Comparison of ENCODE assay signal across 8 cellular contexts in the genomic region with DNA sequence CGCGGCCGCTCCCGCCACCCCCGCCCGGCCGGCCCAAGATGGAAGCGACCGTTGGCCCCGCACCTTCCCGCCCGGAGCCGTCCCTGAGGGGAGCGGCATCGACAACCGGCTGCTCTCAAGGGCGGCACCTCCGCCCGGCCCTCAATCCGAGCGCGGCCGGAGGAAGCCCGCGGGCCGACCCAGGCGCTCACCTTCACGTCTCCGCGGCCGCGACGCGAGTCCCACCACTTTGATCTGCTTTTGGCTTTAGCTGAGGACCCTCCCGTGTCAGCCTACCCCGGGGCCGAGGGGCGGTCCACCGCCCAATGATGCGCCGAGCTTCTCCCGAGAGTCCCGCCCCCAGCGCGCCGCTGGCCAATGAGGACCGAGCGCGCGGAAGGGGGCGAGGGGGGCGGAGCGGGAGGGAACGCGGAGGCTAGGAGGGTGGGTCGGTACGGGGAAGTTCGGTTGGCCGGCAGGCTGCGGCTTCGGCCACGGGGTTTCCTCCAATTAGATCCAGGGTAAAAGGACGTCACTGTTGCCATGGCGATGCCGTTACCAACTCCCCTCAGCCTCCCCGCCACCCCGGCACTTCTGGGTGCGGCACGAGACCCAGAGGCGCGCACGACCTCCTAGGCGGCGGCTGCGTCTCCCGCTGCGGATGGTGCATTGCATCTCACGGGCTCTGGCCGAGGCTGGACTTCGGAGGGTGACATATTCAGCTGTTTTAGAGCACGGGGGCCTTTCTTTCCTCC. TPM values are rescaled to one million over a fixed set of nuclear protein-coding genes. Genes with fewer than 3 reads are reported as not detected.
A peak's percentile ranks its signal among the peaks of the same experiment; 100 is the strongest.
DNase-seq lines count a peak whose midpoint lies in the region; ATAC-seq and TF ChIP-seq lines count a peak whose summit lies in the region.

A gene (minus strand): TSS at position 248 of the 734 bp plus-strand sequence. CDS start 545 bp downstream, outside the sequence.

- ATAC-seq in GM18502 (IDR thresholded peaks at IDR 0.05; ENCODE audit: poor library complexity, unreplicated experiment) = peak; percentile 93
- ATAC-seq in HG02970 (IDR thresholded peaks at IDR 0.05; ENCODE audit: low FRiP score, unreplicated experiment) = peak; percentile 90
- ATAC-seq in right cardiac atrium = peak; percentile 99

- no peaks in the 10 kb centered on the region for H3K27me3 ChIP-seq in ascending aorta
- H3K27me3 ChIP-seq in right cardiac atrium (ENCODE audit: control insufficient read depth, insufficient read depth) = no peaks in the 10 kb centered on the region
- H3K27me3 ChIP-seq in uterus = no peaks in the 10 kb centered on the region

- H3K27ac ChIP-seq in ascending aorta (peak within 1 kb of the TSS; percentile 96 to 97), right cardiac atrium (ENCODE audit: low read length) (peak within 1 kb of the TSS; percentile 98), uterus (peak within 1 kb of the TSS; percentile 97)

- no peaks in the 10 kb centered on the region for H3K9me3 ChIP-seq in ascending aorta
- no peaks in the 10 kb centered on the region for H3K9me3 ChIP-seq in right cardiac atrium (ENCODE audit: control insufficient read depth, low read length)
- H3K9me3 ChIP-seq in uterus = no peaks in the 10 kb centered on the region

- peaks cover 36% of the 10 kb centered on the region for H3K4me1 Mint-ChIP-seq in T-helper 2 cell treated with Interferon-gamma antibody and Interleukin-4, amounts not matched to agents 5 μg/mL and 100 μg/mL, for 36 hours (ENCODE audit: low read depth)

- peaks cover 0 to 8% of the 10 kb centered on the region in 2 donors for H3K36me3 ChIP-seq in ascending aorta
- no peaks in the 10 kb centered on the region for H3K36me3 ChIP-seq in uterus

- H3K9me3 Mint-ChIP-seq in T-helper 2 cell treated with Interferon-gamma antibody and Interleukin-4, amounts not matched to agents 5 μg/mL and 100 μg/mL, for 36 hours = no peaks in the 10 kb centered on the region

- intact Hi-C loops in ascending aorta (cut with DNase I) (loop anchor here (1.0 to 10.0 kb wide), 9 partner anchors 23 to 818 kb away; a partner anchor contains a TSS), right cardiac atrium (cut with DNase I) (no loop called here), uterus (cut with DNase I; ENCODE audit: low total_unique reads) (loop anchor here (10.0 kb wide), 1 partner anchor 76 kb away; a partner anchor contains a TSS)

- DNase-seq in NCI-H1930 (lab: John Stamatoyannopoulos, UW) = peak; percentile 96 to 99
- peak; percentile 98 for DNase-seq in T-helper 2 cell treated with Interferon-gamma antibody and Interleukin-4, amounts not matched to agents 5 μg/mL and 100 μg/mL, for 36 hours (ENCODE audit: low spot score)
- peak; percentile 97 to 100 for DNase-seq in ascending aorta (ENCODE audit: low spot score in 2 of 2)
- peak; percentile 99 to 100 (median 99) for DNase-seq in right cardiac atrium
- peak; percentile 95 for DNase-seq in pulmonary artery endothelial cell (ENCODE audit: low read depth, low spot score)
- DNase-seq in uterus = peak; percentile 99

- peak; percentile 94 to 98 for TF ChIP-seq POLR2A in uterus (IDR thresholded peaks at IDR 0.05)

- under 1% methylated on average over 81 of the region's 81 CpGs for WGBS in right cardiac atrium

- peak within 1 kb of the TSS; percentile 79 to 95 for H3K4me3 ChIP-seq in ascending aorta
- peak within 1 kb of the TSS; percentile 72 for H3K4me3 ChIP-seq in right cardiac atrium (ENCODE audit: low read length)
- peak within 1 kb of the TSS; percentile 81 to 92 for H3K4me3 ChIP-seq in uterus

- no peak for TF ChIP-seq CTCF in ascending aorta (IDR thresholded peaks at IDR 0.05)
- no peak for TF ChIP-seq CTCF in uterus (IDR thresholded peaks at IDR 0.05)

- H3K27me3 Mint-ChIP-seq in T-helper 2 cell treated with Interferon-gamma antibody and Interleukin-4, amounts not matched to agents 5 μg/mL and 100 μg/mL, for 36 hours (ENCODE audit: low read depth) = no peaks in the 10 kb centered on the region

- H3K4me1 ChIP-seq in ascending aorta (peaks cover 5 to 33% of the 10 kb centered on the region in 2 donors), right cardiac atrium (ENCODE audit: control insufficient read depth, insufficient read depth, low read length) (peaks cover 3% of the 10 kb centered on the region), uterus (peaks cover 11 to 16% of the 10 kb centered on the region in 2 donors)

- H3K36me3 Mint-ChIP-seq in T-helper 2 cell treated with Interferon-gamma antibody and Interleukin-4, amounts not matched to agents 5 μg/mL and 100 μg/mL, for 36 hours (ENCODE audit: low read depth) = peaks cover 42% of the 10 kb centered on the region

- peak within 1 kb of the TSS; percentile 97 for H3K4me3 Mint-ChIP-seq in T-helper 2 cell treated with Interferon-gamma antibody and Interleukin-4, amounts not matched to agents 5 μg/mL and 100 μg/mL, for 36 hours

- peak within 1 kb of the TSS; percentile 96 for H3K27ac Mint-ChIP-seq in T-helper 2 cell treated with Interferon-gamma antibody and Interleukin-4, amounts not matched to agents 5 μg/mL and 100 μg/mL, for 36 hours

RNA-seq across cellular contexts. Expression of the gene that starts here (rescaled TPM):
- 172 TPM for total RNA-seq in ascending aorta
- 100 to 1,000 TPM; 154 to 201 (median 168) TPM for total RNA-seq in right cardiac atrium
- polyA plus RNA-seq in right cardiac atrium = 128 TPM
- total RNA-seq in pulmonary artery endothelial cell = 279 and 306 TPM in 2 replicates
- total RNA-seq in uterus = 100 to 1,000 TPM; 155 to 275 (median 254) TPM

Comparison
In these comparisons a context has a peak if more than half of its experiments do, and no peak if none do; other contexts are left out.
1. Peak in every context shown above with its lines: DNase-seq, ATAC-seq, H3K4me3 ChIP-seq and H3K27ac ChIP-seq.
2. intact Hi-C loops: an anchor here in ascending aorta (1.0 to 10.0 kb wide) and uterus (10.0 kb wide); none called in right cardiac atrium.